Comparison of ENCODE assay signal across 8 cellular contexts in genomic region chr3:72445827-72446405, GRCh38. TPM values are rescaled to one million over a fixed set of nuclear protein-coding genes. Genes with fewer than 3 reads are reported as not detected.
DNase-seq lines count a peak whose midpoint lies in the region; ATAC-seq and TF ChIP-seq lines count a peak whose summit lies in the region.

No MANE protein-coding gene starts in this region.

- peak overlapping the region; percentile 95 for H3K4me3 Mint-ChIP-seq in progenitor cell of endocrine pancreas (ENCODE audit: low read depth)

- H3K9me3 Mint-ChIP-seq in progenitor cell of endocrine pancreas (ENCODE audit: low read depth) = no peaks in the 10 kb centered on the region

- intact Hi-C loops in left colon (cut with DNase I, micrococcal nuclease) = no loop called here

- no peaks in the 10 kb centered on the region for H3K9me3 ChIP-seq in esophagus (ENCODE audit: control insufficient read depth in 2 of 2, insufficient read depth in 1 of 2, low read depth in 1 of 2, low read length in 1 of 2)

- peaks cover 3% of the 10 kb centered on the region for H3K36me3 Mint-ChIP-seq in progenitor cell of endocrine pancreas (ENCODE audit: insufficient read depth)

- WGBS in esophagus, 2 donors = 6 to 7% methylated on average over 8 of the region's 8 CpGs

- H3K27me3 ChIP-seq in GM06990 (replicated peaks; ENCODE audit: control insufficient read depth, insufficient read depth, low read length) (no peaks in the 10 kb centered on the region), esophagus (ENCODE audit: control insufficient read depth in 1 of 2, insufficient read depth in 2 of 2, low read length in 2 of 2) (no peaks in the 10 kb centered on the region)

- H3K36me3 ChIP-seq in GM06990 (ENCODE audit: control insufficient read depth, insufficient read depth, low read length) = no peaks in the 10 kb centered on the region
- no peaks in the 10 kb centered on the region for H3K36me3 ChIP-seq in esophagus (ENCODE audit: control insufficient read depth in 2 of 2, insufficient read depth in 2 of 2, low read length in 1 of 2)

- TF ChIP-seq CTCF in GM06990 (IDR thresholded peaks at IDR 0.05; ENCODE audit: insufficient read depth, low read length, poor library complexity, severe bottlenecking) = no peak
- no peak for TF ChIP-seq CTCF in progenitor cell of endocrine pancreas (IDR thresholded peaks at IDR 0.05; ENCODE audit: unreplicated experiment)

- peaks cover 0 to 6% of the 10 kb centered on the region in 2 donors for H3K4me1 ChIP-seq in esophagus (ENCODE audit: control insufficient read depth in 2 of 2, insufficient read depth in 2 of 2, low read length in 1 of 2)

- ATAC-seq in left colon (no peak), HG02840 (IDR thresholded peaks at IDR 0.05; ENCODE audit: low FRiP score, unreplicated experiment) (no peak)

- DNase-seq in GM06990 (ENCODE audit: extremely low read depth, insufficient read length) (no peak), RKO (ENCODE audit: low spot score) (peak; percentile 25), progenitor cell of endocrine pancreas (ENCODE audit: low spot score, unreplicated experiment) (no peak), left colon (no peak), nucleus accumbens (lab: John Stamatoyannopoulos, UW) (no peak)
- DNase-seq in effector CD4-positive, alpha-beta T cell = no peak

- no peak overlapping the region for H3K27ac ChIP-seq in esophagus (ENCODE audit: low read depth in 2 of 2, low read length in 1 of 2)

- H3K27me3 Mint-ChIP-seq in progenitor cell of endocrine pancreas = peaks cover 8% of the 10 kb centered on the region

- peaks cover 44% of the 10 kb centered on the region for H3K4me1 Mint-ChIP-seq in progenitor cell of endocrine pancreas (ENCODE audit: low read depth)

- peak overlapping the region; percentile 100 for H3K27ac Mint-ChIP-seq in progenitor cell of endocrine pancreas

- H3K4me3 ChIP-seq in GM06990 (replicated peaks; ENCODE audit: low read depth, low read length) = peak overlapping the region; percentile 66
- H3K4me3 ChIP-seq in esophagus (ENCODE audit: low read depth in 1 of 2, low read length in 2 of 2) = peak overlapping the region; percentile 74 to 75

RNA-seq across cellular contexts. Expression of gene RYBP, which starts 0.5 kb away (rescaled TPM):
- polyA plus RNA-seq in esophagus = 1 to 10 TPM; 4.2 to 4.9 TPM
- total RNA-seq in progenitor cell of endocrine pancreas = 30.1 TPM in 2 replicates
- 10 to 100 TPM; 14.4 to 19.1 TPM for total RNA-seq in left colon
